In the genomic region with DNA sequence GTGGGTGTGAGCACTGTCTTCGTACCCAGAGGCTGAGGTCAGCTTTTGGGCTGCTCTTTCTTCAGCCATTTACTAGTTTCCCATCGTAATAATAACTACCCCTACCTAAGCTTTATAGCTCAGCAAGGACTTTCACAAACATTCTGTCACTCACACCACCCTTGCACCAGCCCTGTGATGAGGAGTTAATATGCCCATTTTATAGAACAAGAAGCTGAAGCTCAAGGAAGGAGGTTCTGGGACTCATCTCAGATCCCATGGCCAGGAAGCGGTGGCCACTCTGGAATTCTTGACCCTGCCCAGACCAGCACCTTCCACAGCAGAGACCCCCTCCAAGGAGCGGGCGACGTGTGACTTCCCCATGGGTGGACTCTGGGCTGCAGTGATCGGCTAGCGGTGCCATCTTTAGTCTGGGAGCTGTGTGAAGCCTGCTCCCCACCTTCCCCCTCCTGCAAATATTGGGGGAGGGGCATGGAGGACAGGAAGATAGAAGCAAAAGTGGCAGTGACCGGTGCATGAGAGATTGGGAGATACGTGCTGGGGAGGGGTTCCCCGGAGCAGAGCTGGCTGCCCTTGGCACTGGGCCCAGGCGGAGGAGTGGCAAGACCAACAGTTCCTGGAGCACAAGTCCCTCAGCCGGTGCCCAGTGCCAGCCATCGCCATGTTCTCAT, we compare ENCODE assay signal across 8 cellular contexts.
DNase-seq lines count a peak whose midpoint lies in the region; ATAC-seq and TF ChIP-seq lines count a peak whose summit lies in the region.

No MANE protein-coding gene starts in this region.

- in situ Hi-C loops in KBM-7 (cut with MboI; ENCODE audit: low pct_unique_long_range_greater_than_20kb, low sequenced_read_pairs), result no loop called here

- H3K27ac Mint-ChIP-seq in activated T-helper 2 cell treated with anti-CD3 and anti-CD28 coated beads, Interferon-gamma antibody, Interleukin-2, Interleukin-4, amounts not matched to agents 10 μg/mL and 5 μg/mL and 100 μg/mL, durations not matched to agents 14 hours and 24 hours and 36 hours, result no peak overlapping the region

- intact Hi-C loops in breast epithelium (cut with DNase I; ENCODE audit: low total_unique reads), result no loop called here
- intact Hi-C loops in activated T-helper 2 cell treated with anti-CD3 and anti-CD28 coated beads, Interferon-gamma antibody, Interleukin-2, Interleukin-4, amounts not matched to agents 10 μg/mL and 5 μg/mL and 100 μg/mL, durations not matched to agents 14 hours and 24 hours and 36 hours (cut with micrococcal nuclease), result no loop called here

- ATAC-seq in GM18511 (IDR thresholded peaks at IDR 0.05; ENCODE audit: unreplicated experiment), result no peak

- DNase-seq in KBM-7 (peak; percentile 30), breast epithelium (ENCODE audit: low spot score in 2 of 2) (peak; percentile 76 to 93), midbrain (lab: John Stamatoyannopoulos, UW) (peak; percentile 33), A172 (ENCODE audit: low spot score) (no peak), NCI-H187 (lab: John Stamatoyannopoulos, UW) (no peak)
- no peak for DNase-seq in activated T-helper 2 cell treated with anti-CD3 and anti-CD28 coated beads, Interferon-gamma antibody, Interleukin-2, Interleukin-4, amounts not matched to agents 10 μg/mL and 5 μg/mL and 100 μg/mL, durations not matched to agents 14 hours and 24 hours and 36 hours (ENCODE audit: low spot score)

- H3K79me2 ChIP-seq in ACC112 (ENCODE audit: control insufficient read depth, insufficient read depth, low read length, unreplicated experiment), result no peaks in the 10 kb centered on the region

- H3K36me3 Mint-ChIP-seq in activated T-helper 2 cell treated with anti-CD3 and anti-CD28 coated beads, Interferon-gamma antibody, Interleukin-2, Interleukin-4, amounts not matched to agents 10 μg/mL and 5 μg/mL and 100 μg/mL, durations not matched to agents 14 hours and 24 hours and 36 hours (ENCODE audit: low read depth), result no peaks in the 10 kb centered on the region

- no peaks in the 10 kb centered on the region for H3K27me3 Mint-ChIP-seq in activated T-helper 2 cell treated with anti-CD3 and anti-CD28 coated beads, Interferon-gamma antibody, Interleukin-2, Interleukin-4, amounts not matched to agents 10 μg/mL and 5 μg/mL and 100 μg/mL, durations not matched to agents 14 hours and 24 hours and 36 hours (ENCODE audit: low read depth)

- no peaks in the 10 kb centered on the region for H3K9me3 Mint-ChIP-seq in activated T-helper 2 cell treated with anti-CD3 and anti-CD28 coated beads, Interferon-gamma antibody, Interleukin-2, Interleukin-4, amounts not matched to agents 10 μg/mL and 5 μg/mL and 100 μg/mL, durations not matched to agents 14 hours and 24 hours and 36 hours

- no peaks in the 10 kb centered on the region for H3K27me3 ChIP-seq in ACC112 (ENCODE audit: insufficient read depth, low read length)
- H3K27me3 ChIP-seq in breast epithelium, result no peaks in the 10 kb centered on the region

- H3K4me1 ChIP-seq in ACC112 (ENCODE audit: control insufficient read depth, insufficient read depth, low read length, unreplicated experiment) (peaks cover 43% of the 10 kb centered on the region), breast epithelium (peaks cover 30 to 38% of the 10 kb centered on the region in 2 donors)

- H3K4me1 Mint-ChIP-seq in activated T-helper 2 cell treated with anti-CD3 and anti-CD28 coated beads, Interferon-gamma antibody, Interleukin-2, Interleukin-4, amounts not matched to agents 10 μg/mL and 5 μg/mL and 100 μg/mL, durations not matched to agents 14 hours and 24 hours and 36 hours (ENCODE audit: low read depth), result peaks cover 18% of the 10 kb centered on the region

- TF ChIP-seq POLR2A in breast epithelium (IDR thresholded peaks at IDR 0.05), result no peak

- H2AFZ ChIP-seq in ACC112 (ENCODE audit: low read length, unreplicated experiment), result no peak overlapping the region

- H3K36me3 ChIP-seq in ACC112 (ENCODE audit: insufficient read depth, low read length) (no peaks in the 10 kb centered on the region), breast epithelium (no peaks in the 10 kb centered on the region)

- no peaks in the 10 kb centered on the region for H3K9me3 ChIP-seq in breast epithelium

- H3K4me3 Mint-ChIP-seq in activated T-helper 2 cell treated with anti-CD3 and anti-CD28 coated beads, Interferon-gamma antibody, Interleukin-2, Interleukin-4, amounts not matched to agents 10 μg/mL and 5 μg/mL and 100 μg/mL, durations not matched to agents 14 hours and 24 hours and 36 hours (ENCODE audit: low read depth), result no peak overlapping the region

- H3K27ac ChIP-seq in ACC112 (ENCODE audit: low read depth, low read length) (peak overlapping the region; percentile 92), breast epithelium (peak overlapping the region; percentile 89 to 94)

- no peak for TF ChIP-seq CTCF in breast epithelium (IDR thresholded peaks at IDR 0.05)

- H3K4me3 ChIP-seq in ACC112 (ENCODE audit: low read depth, low read length) (no peak overlapping the region), breast epithelium (no peak overlapping the region)

Comparison
In these comparisons a context has a peak if more than half of its experiments do, and no peak if none do; other contexts are left out.
1. DNase-seq: peak in KBM-7 (single experiment), breast epithelium (2 of 2) and midbrain (single experiment); none in A172 (single experiment), activated T-helper 2 cell treated with anti-CD3 and anti-CD28 coated beads, Interferon-gamma antibody, Interleukin-2, Interleukin-4, amounts not matched to agents 10 μg/mL and 5 μg/mL and 100 μg/mL, durations not matched to agents 14 hours and 24 hours and 36 hours (single experiment) and NCI-H187 (0 of 2).